Comparison of ENCODE assay signal across 10 cellular contexts in genomic region chr5:126947146-126948010, GRCh38.
DNase-seq lines count a peak whose midpoint lies in the region; ATAC-seq lines count a peak whose summit lies in the region.
"Had no signal": no experiment of that assay in that cellular context is flagged by ENCODE, and none has a peak within 500 bp of the region (broad histone marks: within the 10 kb centered on the region; RNA-seq: fewer than 3 reads in every experiment).

No MANE protein-coding gene starts in this region.

- H3K9ac ChIP-seq in trophoblast cell (ENCODE audit: low read length): no peak overlapping the region

- WGBS in trophoblast cell (ENCODE audit: extremely low coverage, insufficient coverage, insufficient read length): no CpG with 5 or more reads among the region's 5 CpGs

- no peak overlapping the region for H3K27ac ChIP-seq in trophoblast cell (ENCODE audit: low read depth, low read length)
- H3K27ac ChIP-seq: coronary artery, SJCRH30 had no signal

- no peak overlapping the region for H3K4me3 ChIP-seq in trophoblast cell (ENCODE audit: low read depth, low read length)
- H3K4me3 ChIP-seq: coronary artery, SJCRH30 had no signal

- DNase-seq in OCI-M1 (lab: John Stamatoyannopoulos, UW) (peak; percentile 16), SHP77 treated with DMSO at 0.1 percent for 48 hours (lab: John Stamatoyannopoulos, UW) (no peak), SHP77 (lab: John Stamatoyannopoulos, UW) (no peak), trophoblast cell (no peak)
- DNase-seq: activated T-cell treated with anti-CD3 and anti-CD28 coated beads, Interleukin-2, amount 50 U/mL, for 72 hours; SJCRH30 had no signal

- ATAC-seq in GM18858 (IDR thresholded peaks at IDR 0.05; ENCODE audit: unreplicated experiment): peak; percentile 73
- ATAC-seq in GM19452 (IDR thresholded peaks at IDR 0.05; ENCODE audit: unreplicated experiment): peak; percentile 96
- peak; percentile 77 for ATAC-seq in HG03025 (IDR thresholded peaks at IDR 0.05; ENCODE audit: low FRiP score, unreplicated experiment)
- ATAC-seq: activated T-cell treated with anti-CD3 and anti-CD28 coated beads, Interleukin-2, amount 50 U/mL, for 72 hours had no signal

- H3K4ac ChIP-seq in trophoblast cell (ENCODE audit: low read depth, low read length): no peak overlapping the region

- no peak overlapping the region for H4K8ac ChIP-seq in trophoblast cell (ENCODE audit: low read depth, low read length)

- no peak overlapping the region for H2BK12ac ChIP-seq in trophoblast cell (ENCODE audit: low read length)

- no peak overlapping the region for H3K18ac ChIP-seq in trophoblast cell (ENCODE audit: low read length)

- H3K4me2 ChIP-seq in trophoblast cell (ENCODE audit: low read length): no peak overlapping the region

- no peak overlapping the region for H2BK5ac ChIP-seq in trophoblast cell (ENCODE audit: low read depth, low read length, poor library complexity)

- no peak overlapping the region for H2BK120ac ChIP-seq in trophoblast cell (ENCODE audit: insufficient read depth, low read length, poor library complexity)

- H3K14ac ChIP-seq in trophoblast cell (ENCODE audit: low read length): no peak overlapping the region

- H3K9me3 ChIP-seq in trophoblast cell (ENCODE audit: insufficient read depth, low read depth, low read length): no peaks in the 10 kb centered on the region
- H3K9me3 ChIP-seq: SJCRH30 had no signal

- no peak overlapping the region for H3K23ac ChIP-seq in trophoblast cell (ENCODE audit: low read length)

- no peaks in the 10 kb centered on the region for H3K4me1 ChIP-seq in trophoblast cell (ENCODE audit: control insufficient read depth in 1 of 2, insufficient read depth in 2 of 2, low read length in 2 of 2)
- H3K4me1 ChIP-seq: SJCRH30 had no signal

- H3K79me1 ChIP-seq in trophoblast cell (ENCODE audit: low read length): no peaks in the 10 kb centered on the region

- no peaks in the 10 kb centered on the region for H3K27me3 ChIP-seq in trophoblast cell (ENCODE audit: insufficient read depth, low read length)
- H3K27me3 ChIP-seq: SJCRH30 had no signal

- no peak overlapping the region for H2AK5ac ChIP-seq in trophoblast cell (ENCODE audit: low read length)

- H4K12ac ChIP-seq in trophoblast cell (ENCODE audit: low read depth, low read length): no peak overlapping the region

- H3K36me3 ChIP-seq in trophoblast cell (ENCODE audit: control insufficient read depth in 1 of 2, insufficient read depth in 2 of 2, low read length in 2 of 2): no peaks in the 10 kb centered on the region
- H3K36me3 ChIP-seq: SJCRH30 had no signal

- H3K79me2 ChIP-seq in trophoblast cell (ENCODE audit: control insufficient read depth, insufficient read depth, low read length, poor library complexity): no peaks in the 10 kb centered on the region

- no peak overlapping the region for H4K91ac ChIP-seq in trophoblast cell (ENCODE audit: low read depth, low read length)

- H2AFZ ChIP-seq in trophoblast cell (ENCODE audit: insufficient read depth, low read length, poor library complexity): no peak overlapping the region
